Comparison of ENCODE assay signal across 1 cellular context in the genomic region with DNA sequence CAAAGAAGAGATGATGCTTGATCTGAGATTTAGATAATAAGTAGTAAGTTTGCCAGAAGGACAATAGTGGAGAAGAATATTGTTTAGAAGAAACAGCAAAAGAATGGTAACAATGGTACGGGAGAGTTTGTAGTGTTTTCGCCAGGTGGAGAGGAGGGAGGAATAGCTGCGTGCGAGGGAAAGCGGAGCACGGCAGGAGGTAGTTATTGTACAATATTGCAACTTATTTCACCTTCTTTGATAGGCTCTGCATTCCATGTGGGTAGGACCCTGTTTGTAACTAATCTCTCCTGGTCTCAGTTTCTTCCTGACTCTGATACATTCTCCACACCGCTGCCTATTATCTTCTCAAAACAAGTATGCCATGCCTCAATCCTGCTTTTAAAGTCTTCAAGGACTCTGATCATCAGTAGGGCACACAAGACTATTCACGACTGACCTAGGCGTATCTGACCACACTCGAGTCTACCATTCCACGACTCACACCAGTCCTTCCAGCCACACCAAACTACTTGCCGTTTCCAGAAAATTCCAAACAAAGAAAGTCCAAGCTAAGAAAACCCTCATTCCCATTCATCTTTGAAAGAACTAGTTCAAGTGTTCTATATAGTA.
A peak's percentile ranks its signal among the peaks of the same experiment; 100 is the strongest.
TF ChIP-seq lines count a peak whose summit lies in the region.

No MANE protein-coding gene starts in this region.

TF ChIP-seq in HepG2, 621 proteins besides CTCF, POLR2A, EP300 and RAD21:
- peak; percentile 39 for TF ChIP-seq RBFOX2 (IDR thresholded peaks at IDR 0.05; ENCODE audit: low read depth, low read length)
- TF ChIP-seq PHF5A (CRISPR knock-in tag; IDR thresholded peaks at IDR 0.05; ENCODE audit: low read depth, unreplicated experiment), result no peak
- TF ChIP-seq ZNF747 (CRISPR knock-in tag; IDR thresholded peaks at IDR 0.05; ENCODE audit: borderline replicate concordance), result 0 out of 2 replicates have a peak, but pooled peaks have one; percentile 52
- TF ChIP-seq RARG (CRISPR knock-in tag; IDR thresholded peaks at IDR 0.05; ENCODE audit: low read depth), result no peak
- TF ChIP-seq, protein P1, sequence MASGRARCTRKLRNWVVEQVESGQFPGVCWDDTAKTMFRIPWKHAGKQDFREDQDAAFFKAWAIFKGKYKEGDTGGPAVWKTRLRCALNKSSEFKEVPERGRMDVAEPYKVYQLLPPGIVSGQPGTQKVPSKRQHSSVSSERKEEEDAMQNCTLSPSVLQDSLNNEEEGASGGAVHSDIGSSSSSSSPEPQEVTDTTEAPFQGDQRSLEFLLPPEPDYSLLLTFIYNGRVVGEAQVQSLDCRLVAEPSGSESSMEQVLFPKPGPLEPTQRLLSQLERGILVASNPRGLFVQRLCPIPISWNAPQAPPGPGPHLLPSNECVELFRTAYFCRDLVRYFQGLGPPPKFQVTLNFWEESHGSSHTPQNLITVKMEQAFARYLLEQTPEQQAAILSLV (CRISPR knock-in tag; IDR thresholded peaks at IDR 0.05; ENCODE audit: borderline replicate concordance), result 0 out of 2 replicates have a peak, but pooled peaks have one; percentile 47
- TF ChIP-seq MXD4 (CRISPR knock-in tag; IDR thresholded peaks at IDR 0.05), result peak; percentile 25; the same call in 1 of the 2 replicates
- TF ChIP-seq SRF (IDR thresholded peaks at IDR 0.05; ENCODE audit: low read depth, low read length), result no peak
- TF ChIP-seq, protein P2, sequence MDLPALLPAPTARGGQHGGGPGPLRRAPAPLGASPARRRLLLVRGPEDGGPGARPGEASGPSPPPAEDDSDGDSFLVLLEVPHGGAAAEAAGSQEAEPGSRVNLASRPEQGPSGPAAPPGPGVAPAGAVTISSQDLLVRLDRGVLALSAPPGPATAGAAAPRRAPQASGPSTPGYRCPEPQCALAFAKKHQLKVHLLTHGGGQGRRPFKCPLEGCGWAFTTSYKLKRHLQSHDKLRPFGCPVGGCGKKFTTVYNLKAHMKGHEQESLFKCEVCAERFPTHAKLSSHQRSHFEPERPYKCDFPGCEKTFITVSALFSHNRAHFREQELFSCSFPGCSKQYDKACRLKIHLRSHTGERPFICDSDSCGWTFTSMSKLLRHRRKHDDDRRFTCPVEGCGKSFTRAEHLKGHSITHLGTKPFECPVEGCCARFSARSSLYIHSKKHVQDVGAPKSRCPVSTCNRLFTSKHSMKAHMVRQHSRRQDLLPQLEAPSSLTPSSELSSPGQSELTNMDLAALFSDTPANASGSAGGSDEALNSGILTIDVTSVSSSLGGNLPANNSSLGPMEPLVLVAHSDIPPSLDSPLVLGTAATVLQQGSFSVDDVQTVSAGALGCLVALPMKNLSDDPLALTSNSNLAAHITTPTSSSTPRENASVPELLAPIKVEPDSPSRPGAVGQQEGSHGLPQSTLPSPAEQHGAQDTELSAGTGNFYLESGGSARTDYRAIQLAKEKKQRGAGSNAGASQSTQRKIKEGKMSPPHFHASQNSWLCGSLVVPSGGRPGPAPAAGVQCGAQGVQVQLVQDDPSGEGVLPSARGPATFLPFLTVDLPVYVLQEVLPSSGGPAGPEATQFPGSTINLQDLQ (CRISPR knock-in tag; IDR thresholded peaks at IDR 0.05), result 0 out of 2 replicates have a peak, but pooled peaks have one; percentile 5
- TF ChIP-seq KMT2A (CRISPR knock-in tag; IDR thresholded peaks at IDR 0.05), result no peak
- no peak for TF ChIP-seq ZNF768 (CRISPR knock-in tag; IDR thresholded peaks at IDR 0.05)
- TF ChIP-seq ZNF496 (CRISPR knock-in tag; IDR thresholded peaks at IDR 0.05; ENCODE audit: insufficient replicate concordance), result no peak
- no peak for TF ChIP-seq ZNF724P (CRISPR knock-in tag; IDR thresholded peaks at IDR 0.05; ENCODE audit: borderline replicate concordance)
- TF ChIP-seq, protein P3, sequence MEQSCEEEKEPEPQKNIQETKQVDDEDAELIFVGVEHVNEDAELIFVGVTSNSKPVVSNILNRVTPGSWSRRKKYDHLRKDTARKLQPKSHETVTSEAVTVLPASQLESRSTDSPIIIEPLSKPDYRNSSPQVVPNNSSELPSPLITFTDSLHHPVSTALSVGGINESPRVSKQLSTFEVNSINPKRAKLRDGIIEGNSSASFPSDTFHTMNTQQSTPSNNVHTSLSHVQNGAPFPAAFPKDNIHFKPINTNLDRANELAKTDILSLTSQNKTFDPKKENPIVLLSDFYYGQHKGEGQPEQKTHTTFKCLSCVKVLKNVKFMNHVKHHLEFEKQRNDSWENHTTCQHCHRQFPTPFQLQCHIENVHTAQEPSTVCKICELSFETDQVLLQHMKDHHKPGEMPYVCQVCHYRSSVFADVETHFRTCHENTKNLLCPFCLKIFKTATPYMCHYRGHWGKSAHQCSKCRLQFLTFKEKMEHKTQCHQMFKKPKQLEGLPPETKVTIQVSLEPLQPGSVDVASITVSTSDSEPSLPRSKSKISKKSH (CRISPR knock-in tag; IDR thresholded peaks at IDR 0.05; ENCODE audit: borderline replicate concordance), result no peak
- no peak for TF ChIP-seq NFIC (IDR thresholded peaks at IDR 0.05; ENCODE audit: low read length)
- 0 out of 2 replicates have a peak, but pooled peaks have one; percentile 38 for TF ChIP-seq TCF7L2 (IDR thresholded peaks at IDR 0.05; ENCODE audit: low read depth, low read length)
- TF ChIP-seq HOXA5 (CRISPR knock-in tag; IDR thresholded peaks at IDR 0.05), result no peak
